ENCODE assay signal across 11 cellular contexts in the genomic region with DNA sequence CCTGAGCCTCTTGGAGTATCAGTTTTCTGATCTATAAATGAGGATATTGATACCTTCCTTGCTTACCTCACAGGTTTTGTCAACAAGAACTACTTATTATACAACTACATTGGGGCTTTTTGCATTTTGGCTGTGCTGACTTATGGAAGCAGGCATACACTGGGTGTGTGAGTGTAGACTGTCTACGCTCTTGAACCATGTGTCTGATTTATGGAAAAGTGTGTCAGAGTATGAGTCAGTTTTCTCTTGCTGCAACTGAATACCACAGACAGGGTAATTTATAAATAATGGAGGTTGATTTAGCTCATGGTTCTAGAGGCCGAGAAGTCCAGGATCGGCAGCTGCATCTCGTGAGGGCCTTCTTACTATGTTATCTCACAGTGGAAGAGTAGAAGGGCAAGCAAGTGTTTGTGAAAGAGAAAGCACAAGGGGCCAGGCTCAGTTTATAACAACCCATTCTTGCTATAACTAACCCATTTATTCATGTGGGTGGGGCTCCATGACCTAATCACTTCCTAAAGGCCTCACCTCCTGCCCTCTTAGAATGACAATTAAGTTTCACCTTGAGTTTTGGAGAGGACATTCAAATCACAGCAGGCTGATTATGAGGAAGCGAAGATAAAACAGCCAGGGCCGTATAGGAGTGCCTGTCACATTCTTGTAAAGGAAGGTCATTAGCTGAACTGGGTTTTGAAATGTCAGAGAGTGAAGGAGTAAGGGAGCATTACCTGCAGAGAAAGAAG. TPM values are rescaled to one million over a fixed set of nuclear protein-coding genes. Genes with fewer than 3 reads are reported as not detected.
DNase-seq lines count a peak whose midpoint lies in the region; ATAC-seq lines count a peak whose summit lies in the region.
"Had no signal": no experiment of that assay in that cellular context is flagged by ENCODE, and none has a peak within 500 bp of the region (broad histone marks: within the 10 kb centered on the region; RNA-seq: fewer than 3 reads in every experiment).

No MANE protein-coding gene starts in this region.

- H3K9me3 ChIP-seq in Karpas-422 (ENCODE audit: low read length) = no peaks in the 10 kb centered on the region
- H3K9me3 ChIP-seq: suprapubic skin had no signal

- H3K9ac ChIP-seq in Karpas-422 (ENCODE audit: low read length) = no peak overlapping the region

- H3K4me3 ChIP-seq in Karpas-422 (ENCODE audit: low read length) = no peak overlapping the region
- H3K4me3 ChIP-seq: suprapubic skin had no signal

- H3K4me2 ChIP-seq in Karpas-422 (ENCODE audit: low read depth, low read length, poor library complexity, severe bottlenecking) = peak overlapping the region; percentile 10

- H2AFZ ChIP-seq in Karpas-422 (ENCODE audit: low read length) = no peak overlapping the region

- H4K20me1 ChIP-seq in Karpas-422 (ENCODE audit: insufficient read depth, low read depth, low read length) = no peaks in the 10 kb centered on the region

- H3K27me3 ChIP-seq in Karpas-422 (ENCODE audit: low read length) = no peaks in the 10 kb centered on the region

- H3K36me3 ChIP-seq in Karpas-422 (ENCODE audit: insufficient read depth, low read length) = no peaks in the 10 kb centered on the region
- H3K36me3 ChIP-seq: suprapubic skin had no signal

- H3K9me2 ChIP-seq in Karpas-422 (replicated peaks; ENCODE audit: insufficient read depth, low read length) = no peaks in the 10 kb centered on the region

- ATAC-seq in GM18909 (IDR thresholded peaks at IDR 0.05; ENCODE audit: poor library complexity, unreplicated experiment) (peak; percentile 55), HG02763 (IDR thresholded peaks at IDR 0.05; ENCODE audit: unreplicated experiment) (peak; percentile 46), sciatic nerve (no peak)

- peaks cover 19% of the 10 kb centered on the region for H3K4me1 ChIP-seq in Karpas-422 (ENCODE audit: low read length)

- intact Hi-C loops in sciatic nerve (cut with DNase I) = no loop called here

- DNase-seq in ELF-1 (ENCODE audit: low read depth, low spot score) (peak; percentile 50), Karpas-422 (no peak), sciatic nerve (ENCODE audit: low spot score) (no peak), HCEC 1CT (no peak), NCI-H526 treated with DMSO at 0.1 percent for 48 hours (lab: John Stamatoyannopoulos, UW) (no peak)
- no peak for DNase-seq in stimulated activated CD8-positive, alpha-beta memory T cell treated with anti-CD3 and anti-CD28 coated beads, Interleukin-4, amount 100 ng/mL, for 48 hours
- DNase-seq: MV-4-11, retina had no signal

- no peak overlapping the region for H3K27ac ChIP-seq in Karpas-422 (ENCODE audit: low read length)
- H3K27ac ChIP-seq: suprapubic skin had no signal

- H3K79me2 ChIP-seq in Karpas-422 (ENCODE audit: low read length) = no peaks in the 10 kb centered on the region

RNA-seq across cellular contexts. Expression of a gene that starts 6.8 kb away (rescaled TPM):
- not detected in 2 replicates for total RNA-seq in Karpas-422 (2014; rRNA removed; shearing (Covaris generic); ENCODE audit: low replicate concordance)
- not detected for total RNA-seq in sciatic nerve
- total RNA-seq: suprapubic skin had no signal

RNA-seq across cellular contexts. Expression of a gene that starts 28.1 kb away (rescaled TPM):
- total RNA-seq in Karpas-422 (2014; rRNA removed; shearing (Covaris generic); ENCODE audit: low replicate concordance) = not detected in 2 replicates
- total RNA-seq in sciatic nerve = not detected
